Comparison of ENCODE assay signal across 8 cellular contexts in the genomic region with DNA sequence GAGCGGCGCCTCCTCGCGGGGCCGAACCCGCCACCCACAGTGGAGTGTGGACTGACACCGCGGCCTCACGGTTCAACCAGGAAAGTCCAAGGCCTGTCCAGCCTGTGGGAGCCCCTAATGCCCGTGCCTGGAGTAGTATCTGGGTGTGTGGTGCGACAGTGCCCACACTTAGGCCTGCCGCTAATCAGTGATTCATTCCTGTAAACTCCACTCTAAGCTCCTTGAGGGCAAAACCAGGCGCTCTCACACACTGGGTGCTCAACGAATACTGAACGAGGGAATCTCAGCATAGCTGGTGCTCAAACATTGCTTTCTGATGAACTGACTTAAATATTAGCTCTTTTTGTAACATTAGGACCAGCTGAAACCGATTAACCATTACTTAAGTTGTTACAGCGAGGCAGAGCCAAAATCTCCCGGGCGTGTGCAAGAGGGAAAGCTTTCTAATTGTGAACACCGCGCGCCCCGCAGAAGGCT. TPM values are rescaled to one million over a fixed set of nuclear protein-coding genes. Genes with fewer than 3 reads are reported as not detected.
DNase-seq lines count a peak whose midpoint lies in the region; ATAC-seq and TF ChIP-seq lines count a peak whose summit lies in the region.

No MANE protein-coding gene starts in this region.

- H3K27me3 Mint-ChIP-seq in T-helper 17 cell: peaks cover 74% of the 10 kb centered on the region

- no peaks in the 10 kb centered on the region for H3K9me3 ChIP-seq in T-helper 17 cell (ENCODE audit: control insufficient read depth, low read length, poor library complexity, severe bottlenecking)

- in situ Hi-C loops in GM13977 (cut with MboI; ENCODE audit: low pct_unique_long_range_greater_than_20kb, low sequenced_read_pairs, unreplicated experiment): no loop called here

- H3K4me3 Mint-ChIP-seq in T-helper 17 cell: peak overlapping the region; percentile 78

- H3K27ac Mint-ChIP-seq in T-helper 17 cell: no peak overlapping the region

- peak; percentile 10 for ATAC-seq in HG02852 (IDR thresholded peaks at IDR 0.05; ENCODE audit: unreplicated experiment)
- no peak for ATAC-seq in T-helper 17 cell
- peak; percentile 74 for ATAC-seq in omental fat pad (ENCODE audit: low FRiP score)

- peak overlapping the region; percentile 76 for H3K4me3 ChIP-seq in fibroblast of the aortic adventitia (ENCODE audit: low read depth, low read length)

- peak; percentile 28 for TF ChIP-seq CTCF in GM13977 (IDR thresholded peaks at IDR 0.05; ENCODE audit: extremely low read depth, insufficient read depth, missing control alignments)
- TF ChIP-seq CTCF in fibroblast of the aortic adventitia (IDR thresholded peaks at IDR 0.05; ENCODE audit: insufficient read depth, low read length): no peak
- no peak for TF ChIP-seq CTCF in omental fat pad (IDR thresholded peaks at IDR 0.05)

- peaks cover 19% of the 10 kb centered on the region for H3K4me1 Mint-ChIP-seq in T-helper 17 cell

- peak; percentile 48 for DNase-seq in GM13977 (ENCODE audit: low spot score)
- no peak for DNase-seq in T-helper 17 cell
- peak; percentile 60 for DNase-seq in fibroblast of the aortic adventitia (ENCODE audit: low read depth)
- DNase-seq in omental fat pad (ENCODE audit: low spot score): no peak
- DNase-seq in DMS153 (lab: John Stamatoyannopoulos, UW): no peak
- no peak for DNase-seq in activated CD4-positive, alpha-beta T cell treated with anti-CD3 and anti-CD28 coated beads, Interleukin-2, amount 50 U/mL, for 1 hour
- no peak for DNase-seq in D341Med (ENCODE audit: low spot score)

- peaks cover 2% of the 10 kb centered on the region for H3K36me3 Mint-ChIP-seq in T-helper 17 cell (ENCODE audit: low read depth)

RNA-seq across cellular contexts. Expression of gene GSDME, which starts 0.6 kb away (rescaled TPM):
- total RNA-seq in T-helper 17 cell: under 1 TPM in 1 of 2 donors, not detected in 1; 0.75 TPM
- total RNA-seq in fibroblast of the aortic adventitia (ENCODE audit: low replicate concordance): 43.3 and 59.9 TPM in 2 replicates
- 10 to 100 TPM; 14.8 to 58.3 (median 30.7) TPM for total RNA-seq in omental fat pad

Comparison
In these comparisons a context has a peak if more than half of its experiments do, and no peak if none do; other contexts are left out.
1. DNase-seq: peak in GM13977 (single experiment) and fibroblast of the aortic adventitia (single experiment); none in T-helper 17 cell (0 of 3), omental fat pad (single experiment), DMS153 (single experiment), activated CD4-positive, alpha-beta T cell treated with anti-CD3 and anti-CD28 coated beads, Interleukin-2, amount 50 U/mL, for 1 hour (single experiment) and D341Med (single experiment).
2. RNA of gene GSDME, which starts 0.6 kb away (total RNA-seq): 43.3 to 59.9 TPM in fibroblast of the aortic adventitia and 14.8 to 58.3 TPM in omental fat pad; 0.75 TPM in T-helper 17 cell; every median in the first group is over 4 times any median in the second.